Comparison of ENCODE assay signal across 8 cellular contexts in the genomic region with DNA sequence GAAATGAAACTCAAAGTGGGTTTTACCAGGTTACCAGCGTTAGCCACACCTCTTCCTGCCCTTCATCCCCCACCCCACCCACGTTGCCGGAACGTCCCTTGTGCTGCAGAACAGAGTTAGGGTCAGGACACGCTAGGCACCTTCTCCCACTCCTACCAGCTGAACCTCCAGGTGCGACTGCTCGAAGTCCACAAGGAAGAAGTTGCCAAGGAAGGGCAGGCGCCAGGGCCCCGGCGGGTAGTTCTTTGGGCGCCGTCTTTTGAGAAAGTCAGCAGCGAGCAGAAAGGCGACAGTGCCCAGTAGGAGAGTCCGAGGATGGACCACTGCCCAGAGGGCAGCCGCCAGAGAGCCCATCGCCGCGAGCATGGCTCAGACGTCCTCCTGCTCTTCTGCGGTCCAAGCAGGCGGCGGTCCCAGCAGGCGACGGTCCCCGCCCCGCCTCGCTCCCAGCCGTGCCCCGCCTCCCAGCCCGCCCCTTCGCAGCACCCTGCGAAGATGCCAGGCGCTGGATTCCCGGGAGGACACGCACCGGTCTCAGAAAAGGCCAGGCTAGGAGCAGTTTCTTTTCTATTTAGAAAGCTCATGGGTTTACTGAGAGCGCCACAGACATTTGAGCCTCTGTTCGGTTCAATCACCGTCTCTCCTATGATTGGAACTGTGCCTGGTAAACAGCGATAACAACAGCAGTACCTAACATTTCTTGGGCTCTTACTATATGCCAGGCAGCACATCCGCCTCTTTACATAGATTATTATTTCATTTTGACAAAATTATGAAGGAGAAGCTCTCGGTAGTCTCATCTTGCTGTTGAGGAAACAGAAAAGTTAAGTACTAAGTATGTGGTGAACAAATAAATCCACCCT. TPM values are rescaled to one million over a fixed set of nuclear protein-coding genes. Genes with fewer than 3 reads are reported as not detected.
DNase-seq lines count a peak whose midpoint lies in the region; ATAC-seq and TF ChIP-seq lines count a peak whose summit lies in the region.

A gene with protein sequence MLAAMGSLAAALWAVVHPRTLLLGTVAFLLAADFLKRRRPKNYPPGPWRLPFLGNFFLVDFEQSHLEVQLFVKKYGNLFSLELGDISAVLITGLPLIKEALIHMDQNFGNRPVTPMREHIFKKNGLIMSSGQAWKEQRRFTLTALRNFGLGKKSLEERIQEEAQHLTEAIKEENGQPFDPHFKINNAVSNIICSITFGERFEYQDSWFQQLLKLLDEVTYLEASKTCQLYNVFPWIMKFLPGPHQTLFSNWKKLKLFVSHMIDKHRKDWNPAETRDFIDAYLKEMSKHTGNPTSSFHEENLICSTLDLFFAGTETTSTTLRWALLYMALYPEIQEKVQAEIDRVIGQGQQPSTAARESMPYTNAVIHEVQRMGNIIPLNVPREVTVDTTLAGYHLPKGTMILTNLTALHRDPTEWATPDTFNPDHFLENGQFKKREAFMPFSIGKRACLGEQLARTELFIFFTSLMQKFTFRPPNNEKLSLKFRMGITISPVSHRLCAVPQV (minus strand): TSS at position 393 of the 863 bp plus-strand sequence. CDS start 27 bp downstream, at position 366.

- H3K9me3 Mint-ChIP-seq in stimulated activated naive CD8-positive, alpha-beta T cell treated with anti-CD3 and anti-CD28 coated beads, Interleukin-15, amount 100 ng/mL, for 72 hours: peaks cover 9 to 11% of the 10 kb centered on the region in 2 donors

- peak within 1 kb of the TSS; percentile 52 to 70 (median 58) for H3K4me3 ChIP-seq in esophagus squamous epithelium

- no peaks in the 10 kb centered on the region for H3K36me3 ChIP-seq in esophagus squamous epithelium

- H3K27me3 Mint-ChIP-seq in stimulated activated naive CD8-positive, alpha-beta T cell treated with anti-CD3 and anti-CD28 coated beads, Interleukin-15, amount 100 ng/mL, for 72 hours: peaks cover 21% of the 10 kb centered on the region

- H3K27ac ChIP-seq in esophagus squamous epithelium: peak within 1 kb of the TSS in 3 of 4 donors; percentile 41 to 73 (median 61)

- no peak for TF ChIP-seq CTCF in esophagus squamous epithelium (IDR thresholded peaks at IDR 0.05)

- H3K4me1 Mint-ChIP-seq in stimulated activated naive CD8-positive, alpha-beta T cell treated with anti-CD3 and anti-CD28 coated beads, Interleukin-15, amount 100 ng/mL, for 72 hours: peaks cover 11% of the 10 kb centered on the region

- H3K27me3 ChIP-seq in esophagus squamous epithelium: peaks cover 0 to 45% (median 0%) of the 10 kb centered on the region in 4 donors

- peak within 1 kb of the TSS; percentile 77 to 86 for H3K4me3 Mint-ChIP-seq in stimulated activated naive CD8-positive, alpha-beta T cell treated with anti-CD3 and anti-CD28 coated beads, Interleukin-15, amount 100 ng/mL, for 72 hours

- H3K9me3 ChIP-seq in esophagus squamous epithelium: peaks cover 0 to 8% (median 0%) of the 10 kb centered on the region in 3 donors

- intact Hi-C loops in esophagus squamous epithelium (cut with DNase I): no loop called here

- peak in 1 of 4 donors; percentile 10 for TF ChIP-seq POLR2A in esophagus squamous epithelium (IDR thresholded peaks at IDR 0.05)

- ATAC-seq in HG02588 (IDR thresholded peaks at IDR 0.05; ENCODE audit: unreplicated experiment): peak; percentile 93
- peak; percentile 88 for ATAC-seq in stimulated activated naive CD8-positive, alpha-beta T cell treated with anti-CD3 and anti-CD28 coated beads, Interleukin-15, amount 100 ng/mL, for 72 hours

- 2 to 5% methylated on average over 17 to 34 of the region's 43 CpGs for WGBS in esophagus squamous epithelium, 2 donors

- H3K4me1 ChIP-seq in esophagus squamous epithelium: peaks cover 0 to 29% (median 0%) of the 10 kb centered on the region in 3 donors

- peak within 1 kb of the TSS; percentile 30 to 62 for H3K27ac Mint-ChIP-seq in stimulated activated naive CD8-positive, alpha-beta T cell treated with anti-CD3 and anti-CD28 coated beads, Interleukin-15, amount 100 ng/mL, for 72 hours

- DNase-seq in ELR (ENCODE audit: low read depth) (peak; percentile 33), NCI-H2227 (lab: John Stamatoyannopoulos, UW; ENCODE audit: unreplicated experiment) (peak; percentile 44), esophagus squamous epithelium (lab: John Stamatoyannopoulos, UW) (no peak), myocyte (ENCODE audit: low read depth) (peak; percentile 78), middle frontal gyrus (ENCODE audit: extremely low spot score, low spot score) (no peak)
- peak; percentile 51 for DNase-seq in activated CD8-positive, alpha-beta memory T cell treated with anti-CD3 and anti-CD28 coated beads, Interleukin-2, amount 50 U/mL, for 4 hours
- DNase-seq in stimulated activated naive CD8-positive, alpha-beta T cell treated with anti-CD3 and anti-CD28 coated beads, Interleukin-15, amount 100 ng/mL, for 72 hours: peak; percentile 7 to 32

RNA-seq across cellular contexts. Expression of the gene that starts here (rescaled TPM):
- total RNA-seq in esophagus squamous epithelium: 10 to 100 TPM in 1 of 4 donors, 1 to 10 TPM in 3; 5.5 to 19.6 (median 6.6) TPM
- total RNA-seq in myocyte: 20.8 and 21.6 TPM in 2 replicates
- 6.1 TPM for polyA plus RNA-seq in myocyte (2012)

Comparison
In these comparisons a context has a peak if more than half of its experiments do, and no peak if none do; other contexts are left out.
1. DNase-seq: peak in ELR (single experiment), NCI-H2227 (single experiment), activated CD8-positive, alpha-beta memory T cell treated with anti-CD3 and anti-CD28 coated beads, Interleukin-2, amount 50 U/mL, for 4 hours (single experiment), myocyte (single experiment) and stimulated activated naive CD8-positive, alpha-beta T cell treated with anti-CD3 and anti-CD28 coated beads, Interleukin-15, amount 100 ng/mL, for 72 hours (2 of 2); none in esophagus squamous epithelium (single experiment) and middle frontal gyrus (single experiment).